Comparison of ENCODE assay signal across 17 cellular contexts in genomic region chr2:83342860-83343329, GRCh38.
DNase-seq lines count a peak whose midpoint lies in the region; ATAC-seq lines count a peak whose summit lies in the region.
"Had no signal": no experiment of that assay in that cellular context is flagged by ENCODE, and none has a peak within 500 bp of the region (broad histone marks: within the 10 kb centered on the region; RNA-seq: fewer than 3 reads in every experiment).

No MANE protein-coding gene starts in this region.

- ATAC-seq in T-cell (replicated peaks in 1 of 4) (peak; percentile 41 to 73 (median 62)), HG03159 (IDR thresholded peaks at IDR 0.05; ENCODE audit: unreplicated experiment) (no peak), HG03108 (IDR thresholded peaks at IDR 0.05; ENCODE audit: unreplicated experiment) (no peak), GM21723 (IDR thresholded peaks at IDR 0.05; ENCODE audit: unreplicated experiment) (no peak)
- peak; percentile 65 to 68 for ATAC-seq in naive thymus-derived CD8-positive, alpha-beta T cell
- ATAC-seq: A549, lower lobe of right lung had no signal

- POLR2A ChIA-PET in T-cell (lab: Charles Lee), result no interaction called here
- POLR2A ChIA-PET in naive thymus-derived CD8-positive, alpha-beta T cell (lab: Charles Lee), result no interaction called here

- no peaks in the 10 kb centered on the region for H3K4me1 Mint-ChIP-seq in T-cell
- H3K4me1 Mint-ChIP-seq in naive thymus-derived CD8-positive, alpha-beta T cell, result no peaks in the 10 kb centered on the region
- H3K4me1 Mint-ChIP-seq: neural progenitor cell had no signal

- CTCF ChIA-PET in T-cell (lab: Charles Lee), result interaction anchor here in 1 of 2 donors (0.6 kb wide), 1 partner anchor 1520 kb away, joined by 6 read pairs; no protein-coding TSS in a partner anchor

- no peaks in the 10 kb centered on the region for H3K27me3 Mint-ChIP-seq in T-cell
- H3K27me3 Mint-ChIP-seq in naive thymus-derived CD8-positive, alpha-beta T cell, result peaks cover 0 to 2% (median 0%) of the 10 kb centered on the region in 5 donors

- H3K4me3 Mint-ChIP-seq in T-cell, result no peak overlapping the region
- peak overlapping the region in 3 of 10 donors; percentile 2 to 59 (median 49) for H3K4me3 Mint-ChIP-seq in naive thymus-derived CD8-positive, alpha-beta T cell
- H3K4me3 Mint-ChIP-seq: neural progenitor cell had no signal

- no peaks in the 10 kb centered on the region for H3K36me3 Mint-ChIP-seq in T-cell
- H3K36me3 Mint-ChIP-seq in naive thymus-derived CD8-positive, alpha-beta T cell, result peaks cover 0 to 6% (median 0%) of the 10 kb centered on the region in 3 donors
- H3K36me3 Mint-ChIP-seq: neural progenitor cell had no signal

- H3K9me3 Mint-ChIP-seq in T-cell, result peaks cover 0 to 28% (median 6%) of the 10 kb centered on the region in 3 donors
- peaks cover 0 to 31% (median 7%) of the 10 kb centered on the region in 9 donors for H3K9me3 Mint-ChIP-seq in naive thymus-derived CD8-positive, alpha-beta T cell

- peak; percentile 33 for DNase-seq in NCI-H748 (lab: John Stamatoyannopoulos, UW; ENCODE audit: unreplicated experiment)
- no peak for DNase-seq in NCI-H748 treated with DMSO at 0.1 percent for 48 hours (lab: John Stamatoyannopoulos, UW)
- peak; percentile 6 for DNase-seq in KG1 (lab: John Stamatoyannopoulos, UW)
- DNase-seq in T-cell, result no peak
- DNase-seq in naive thymus-derived CD8-positive, alpha-beta T cell, result peak in 3 of 10 donors; percentile 7 to 37 (median 34)
- DNase-seq: COR-L47; lower lobe of right lung; NCI-H1417 treated with DMSO at 0.1 percent for 48 hours; NCI-H526 treated with DMSO at 0.1 percent for 48 hours; SHP77 treated with DMSO at 0.1 percent for 48 hours; sigmoid colon; stimulated activated CD4-positive, alpha-beta T cell treated with anti-CD3 and anti-CD28 coated beads, Interleukin-4, amount 100 ng/mL, for 1 hour had no signal

- no peak overlapping the region for H3K27ac Mint-ChIP-seq in T-cell
- peak overlapping the region in 6 of 10 donors; percentile 2 to 90 (median 22) for H3K27ac Mint-ChIP-seq in naive thymus-derived CD8-positive, alpha-beta T cell
- H3K27ac Mint-ChIP-seq: neural progenitor cell had no signal

Comparison
In these comparisons a context has a peak if more than half of its experiments do, and no peak if none do; other contexts are left out.
1. DNase-seq: peak in NCI-H748 (single experiment) and KG1 (single experiment); none in NCI-H748 treated with DMSO at 0.1 percent for 48 hours (single experiment) and T-cell (0 of 34).
2. ATAC-seq: peak in T-cell (4 of 4) and naive thymus-derived CD8-positive, alpha-beta T cell (2 of 2); none in HG03159 (single experiment), HG03108 (single experiment) and GM21723 (single experiment).
3. H3K27ac Mint-ChIP-seq: peak in naive thymus-derived CD8-positive, alpha-beta T cell (6 of 10); none in T-cell (0 of 2).